ENCODE assay signal across 24 cellular contexts in the genomic region with DNA sequence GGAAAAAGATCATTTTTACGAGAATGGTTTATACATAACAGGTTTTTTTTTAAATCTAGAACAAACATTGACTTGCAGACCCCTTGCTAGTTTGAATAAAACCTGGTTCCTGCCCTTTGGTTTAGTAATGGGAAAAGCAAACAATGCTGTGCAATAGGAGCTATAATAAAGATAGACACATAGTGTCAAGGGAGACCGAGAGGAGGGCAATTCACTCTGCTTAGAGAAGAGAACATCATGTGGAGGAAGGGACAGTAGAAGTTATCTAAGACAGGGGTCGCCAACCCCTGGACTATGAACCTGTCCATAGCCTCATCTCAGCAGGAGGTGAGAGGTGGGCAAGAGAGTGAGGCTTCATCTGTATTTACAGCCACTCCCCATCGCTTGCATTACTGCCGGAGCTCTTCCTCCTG. TPM values are rescaled to one million over a fixed set of nuclear protein-coding genes. Genes with fewer than 3 reads are reported as not detected.
DNase-seq lines count a peak whose midpoint lies in the region; ATAC-seq and TF ChIP-seq lines count a peak whose summit lies in the region.
"Had no signal": no experiment of that assay in that cellular context is flagged by ENCODE, and none has a peak within 500 bp of the region (broad histone marks: within the 10 kb centered on the region; RNA-seq: fewer than 3 reads in every experiment).

No MANE protein-coding gene starts in this region.

- peak overlapping the region; percentile 23 for H3K27ac Mint-ChIP-seq in nephron progenitor cell
- H3K27ac Mint-ChIP-seq: H9; T-helper 1 cell treated with Interleukin-12 subunit alpha and Interleukin-12 subunit beta and Interleukin-4 antibody, amounts not matched to agents 30 μg/mL and 1 μg/mL, for 36 hours had no signal

- H3K27me3 ChIP-seq in heart left ventricle, result no peaks in the 10 kb centered on the region
- H3K27me3 ChIP-seq: BLaER1 treated with 17β-estradiol and CSF1 and Interleukin-3, amounts not matched to agents 10 nM and 100 nM; SJSA1 had no signal

- peaks cover 0 to 10% (median 0%) of the 10 kb centered on the region in 12 donors for H3K4me1 ChIP-seq in heart left ventricle

- 93 to 97% (median 94%) methylated on average over 5 of the region's 5 CpGs for WGBS in heart left ventricle, 4 donors

- peaks cover 4% of the 10 kb centered on the region for H3K36me3 Mint-ChIP-seq in nephron progenitor cell (ENCODE audit: low read depth)
- H3K36me3 Mint-ChIP-seq: CD4-positive, alpha-beta memory T cell had no signal

- no peaks in the 10 kb centered on the region for H3K9me3 ChIP-seq in heart left ventricle
- H3K9me3 ChIP-seq: SJSA1 had no signal

- H3K4me3 Mint-ChIP-seq in nephron progenitor cell, result no peak overlapping the region
- H3K4me3 Mint-ChIP-seq: H9; T-helper 1 cell treated with Interleukin-12 subunit alpha and Interleukin-12 subunit beta and Interleukin-4 antibody, amounts not matched to agents 30 μg/mL and 1 μg/mL, for 36 hours had no signal

- H3K36me3 ChIP-seq in heart left ventricle, result no peaks in the 10 kb centered on the region
- H3K36me3 ChIP-seq: BLaER1 treated with 17β-estradiol and CSF1 and Interleukin-3, amounts not matched to agents 10 nM and 100 nM; SJSA1 had no signal

- no peak for TF ChIP-seq CTCF in nephron progenitor cell (IDR thresholded peaks at IDR 0.05)
- TF ChIP-seq CTCF in heart left ventricle (IDR thresholded peaks at IDR 0.05), result no peak

- DNase-seq in NCI-H1092 treated with DMSO at 0.1 percent for 48 hours (lab: John Stamatoyannopoulos, UW), result peak; percentile 15
- DNase-seq in NCI-H1092 (lab: John Stamatoyannopoulos, UW), result no peak
- DNase-seq in NCI-H146 (lab: John Stamatoyannopoulos, UW), result peak; percentile 91
- DNase-seq in NCI-H748 treated with DMSO at 0.1 percent for 48 hours (lab: John Stamatoyannopoulos, UW), result peak; percentile 84
- DNase-seq in nephron progenitor cell, result no peak
- no peak for DNase-seq in hippocampal formation (lab: John Stamatoyannopoulos, UW)
- DNase-seq in heart left ventricle, result no peak
- DNase-seq: CD4-positive, alpha-beta memory T cell; DMS 273 treated with DMSO at 0.1 percent for 48 hours; DMS79 treated with DMSO at 0.1 percent for 48 hours; GM23248; H9; KG1; NCI-H1105; NCI-H1694; NCI-H510A treated with DMSO at 0.1 percent for 48 hours; NK-92 treated with Interleukin-12 subunit alpha and Interleukin-12 subunit beta, amount 100 ng/mL, for 24 hours; OCI-M1 had no signal

- no peak for TF ChIP-seq POLR2A in heart left ventricle (IDR thresholded peaks at IDR 0.05)

- H3K4me3 ChIP-seq in heart left ventricle, result no peak overlapping the region
- H3K4me3 ChIP-seq: BLaER1 treated with 17β-estradiol and CSF1 and Interleukin-3, amounts not matched to agents 10 nM and 100 nM; GM23248; SJSA1 had no signal

- H3K9me3 Mint-ChIP-seq in nephron progenitor cell, result peaks cover 11% of the 10 kb centered on the region
- H3K9me3 Mint-ChIP-seq: T-helper 1 cell treated with Interleukin-12 subunit alpha and Interleukin-12 subunit beta and Interleukin-4 antibody, amounts not matched to agents 30 μg/mL and 1 μg/mL, for 36 hours had no signal

- peaks cover 11% of the 10 kb centered on the region for H3K4me1 Mint-ChIP-seq in nephron progenitor cell

- ATAC-seq in heart left ventricle, result no peak
- no peak for ATAC-seq in GM21619 (IDR thresholded peaks at IDR 0.05; ENCODE audit: unreplicated experiment)
- ATAC-seq: Right ventricle myocardium inferior had no signal

- intact Hi-C loops in heart left ventricle (cut with DNase I), result no loop called here

- H3K27ac ChIP-seq in heart left ventricle, result no peak overlapping the region
- H3K27ac ChIP-seq: 22Rv1; BLaER1 treated with 17β-estradiol and CSF1 and Interleukin-3, amounts not matched to agents 10 nM and 100 nM; GM23248; SJSA1 had no signal

- H3K27me3 Mint-ChIP-seq in nephron progenitor cell (ENCODE audit: low read depth, poor library complexity), result peaks cover 10% of the 10 kb centered on the region
- H3K27me3 Mint-ChIP-seq: CD4-positive, alpha-beta memory T cell had no signal

RNA-seq across cellular contexts. Expression of gene RDX, which starts 7.0 kb away (rescaled TPM):
- 100 to 1,000 TPM in 8 of 9 donors, 10 to 100 TPM in 1; 96.8 to 148 (median 126) TPM for total RNA-seq in heart left ventricle
- polyA plus RNA-seq in heart left ventricle, result 10 to 100 TPM; 33.5 to 56.7 TPM

Comparison
In these comparisons a context has a peak if more than half of its experiments do, and no peak if none do; other contexts are left out.
1. DNase-seq: peak in NCI-H1092 treated with DMSO at 0.1 percent for 48 hours (single experiment), NCI-H146 (single experiment) and NCI-H748 treated with DMSO at 0.1 percent for 48 hours (single experiment); none in NCI-H1092 (single experiment), nephron progenitor cell (single experiment), hippocampal formation (0 of 2) and heart left ventricle (0 of 5).